In genomic region chrX:80223922-80224579, GRCh38 we compare ENCODE assay signal across 23 cellular contexts.
DNase-seq lines count a peak whose midpoint lies in the region; ATAC-seq, FAIRE-seq and TF ChIP-seq lines count a peak whose summit lies in the region.
"Had no signal": no experiment of that assay in that cellular context is flagged by ENCODE, and none has a peak within 500 bp of the region (broad histone marks: within the 10 kb centered on the region; RNA-seq: fewer than 3 reads in every experiment).

No MANE protein-coding gene starts in this region.

- H3K27me3 ChIP-seq in BE2C (no peaks in the 10 kb centered on the region), HL-60 (ENCODE audit: insufficient read depth, poor library complexity, severe bottlenecking) (no peaks in the 10 kb centered on the region), OCI-LY1 (ENCODE audit: insufficient read depth, low read length) (no peaks in the 10 kb centered on the region), HepG2 (ENCODE audit: control insufficient read depth in 1 of 2, insufficient read depth in 2 of 2, low read length in 2 of 2) (no peaks in the 10 kb centered on the region)
- H3K27me3 ChIP-seq: suprapubic skin had no signal

- H3K9me3 ChIP-seq in BE2C = no peaks in the 10 kb centered on the region
- no peaks in the 10 kb centered on the region for H3K9me3 ChIP-seq in OCI-LY1 (ENCODE audit: low read length)
- no peaks in the 10 kb centered on the region; the same call in 1 of the 2 replicates for H3K9me3 ChIP-seq in HepG2 (ENCODE audit: low read length)
- H3K9me3 ChIP-seq: suprapubic skin had no signal

- in situ Hi-C loops in HepG2 (cut with HindIII; ENCODE audit: extremely low pct_ligation_motif_present, low pct_unique_long_range_greater_than_20kb) = no loop called here

- DNase-seq in BE2C = peak; percentile 9
- DNase-seq in HL-60 (ENCODE audit: low read depth in 1 of 2, low spot score in 1 of 2) = peak; percentile 74 to 94
- peak; percentile 1 for DNase-seq in epithelial cell of esophagus (ENCODE audit: low read depth)
- no peak for DNase-seq in activated gamma-delta T cell treated with Interleukin-2 at 50 U/mL for 16 hours
- DNase-seq in HepG2 (ENCODE audit: low spot score) = no peak
- no peak for DNase-seq in hepatic stellate cell (ENCODE audit: low spot score)
- DNase-seq: activated CD4-positive, alpha-beta T cell treated with anti-CD3 and anti-CD28 coated beads, Interleukin-2, amount 10 ng/mL, durations not matched to agents 7 days and 5 days; activated naive CD4-positive, alpha-beta T cell treated with anti-CD3 and anti-CD28 coated beads, Interleukin-2, amount 10 ng/mL, durations not matched to agents 7 days and 5 days; cortex of kidney; GF-D8; immature natural killer cell; IMR-90; naive thymus-derived CD8-positive, alpha-beta T cell; NCI-H2171 treated with DMSO at 0.1 percent for 48 hours; NCI-H774; SHP77 treated with DMSO at 0.1 percent for 48 hours; small intestine had no signal

- no peaks in the 10 kb centered on the region for H3K9me2 ChIP-seq in OCI-LY1 (ENCODE audit: low read depth, low read length)

- no peak for TF ChIP-seq POLR2A in HepG2 (IDR thresholded peaks at IDR 0.05; ENCODE audit: insufficient read depth in 1 of 2, low read depth in 2 of 2, low read length in 2 of 2)

- no TSS peak for BruUV-seq in HepG2 (replicated peaks; lab: Mats Ljungman, UMichigan)

- H4K20me1 ChIP-seq in OCI-LY1 (ENCODE audit: insufficient read depth, low read length) (no peaks in the 10 kb centered on the region), HepG2 (ENCODE audit: insufficient read depth, low read length) (no peaks in the 10 kb centered on the region)

- no peak for TF ChIP-seq EP300 in HepG2 (IDR thresholded peaks at IDR 0.05; ENCODE audit: low read depth in 2 of 2, low read length in 2 of 2)
- no peak for TF ChIP-seq EP300 in HepG2 (CRISPR knock-in tag; IDR thresholded peaks at IDR 0.05; ENCODE audit: borderline replicate concordance)

- ATAC-seq in HepG2 (no peak), HG02623 (IDR thresholded peaks at IDR 0.05; ENCODE audit: unreplicated experiment) (no peak)
- ATAC-seq: esophagus mucosa; naive thymus-derived CD8-positive, alpha-beta T cell had no signal

- TF ChIP-seq CTCF in BE2C (IDR thresholded peaks at IDR 0.05; ENCODE audit: low read depth, low read length) = peak; percentile 44
- peak; percentile 3 for TF ChIP-seq CTCF in HL-60 (IDR thresholded peaks at IDR 0.05; ENCODE audit: insufficient read depth, low read length)
- TF ChIP-seq CTCF in OCI-LY1 (IDR thresholded peaks at IDR 0.05; ENCODE audit: low read length) = peak; percentile 15; the same call in 1 of the 2 replicates
- TF ChIP-seq CTCF in epithelial cell of esophagus (IDR thresholded peaks at IDR 0.05; ENCODE audit: insufficient read depth, low read depth, low read length, missing control alignments) = no peak
- TF ChIP-seq CTCF in HepG2 (CRISPR knock-in tag; IDR thresholded peaks at IDR 0.05) = no peak

- no peak for TF ChIP-seq RAD21 in HepG2 (CRISPR knock-in tag; IDR thresholded peaks at IDR 0.05)

- H3K4me3 ChIP-seq in BE2C (ENCODE audit: low read depth, low read length) = no peak overlapping the region
- H3K4me3 ChIP-seq in HL-60 (replicated peaks; ENCODE audit: insufficient read depth, low read length) = no peak overlapping the region
- H3K4me3 ChIP-seq in OCI-LY1 (ENCODE audit: low read depth, low read length, poor library complexity, severe bottlenecking) = no peak overlapping the region
- H3K4me3 ChIP-seq in epithelial cell of esophagus (ENCODE audit: low read length) = no peak overlapping the region
- H3K4me3 ChIP-seq in HepG2 (replicated peaks in 1 of 3; ENCODE audit: insufficient read depth in 1 of 3, low read depth in 2 of 3, low read length in 3 of 3) = no peak overlapping the region
- H3K4me3 ChIP-seq: lung, suprapubic skin had no signal

- H3K36me3 ChIP-seq in BE2C (no peaks in the 10 kb centered on the region), OCI-LY1 (ENCODE audit: insufficient read depth, low read length) (no peaks in the 10 kb centered on the region), HepG2 (replicated peaks in 1 of 2; ENCODE audit: control insufficient read depth in 1 of 2, insufficient read depth in 2 of 2, low read length in 2 of 2) (no peaks in the 10 kb centered on the region)
- H3K36me3 ChIP-seq: suprapubic skin had no signal

- H3K79me2 ChIP-seq in OCI-LY1 (ENCODE audit: insufficient read depth, low read length) (no peaks in the 10 kb centered on the region), HepG2 (ENCODE audit: insufficient read depth, low read length) (no peaks in the 10 kb centered on the region)

- H3K4me1 ChIP-seq in BE2C (no peaks in the 10 kb centered on the region), OCI-LY1 (ENCODE audit: insufficient read depth, low read length, severe bottlenecking) (no peaks in the 10 kb centered on the region), HepG2 (ENCODE audit: insufficient read depth, low read length) (no peaks in the 10 kb centered on the region)
- H3K4me1 ChIP-seq: suprapubic skin had no signal

- H3K27ac ChIP-seq in HL-60 (replicated peaks) (peak overlapping the region; percentile 64), OCI-LY1 (ENCODE audit: low read depth, low read length, poor library complexity, severe bottlenecking) (no peak overlapping the region), HepG2 (ENCODE audit: extremely low read length, insufficient read depth, low read length) (no peak overlapping the region)
- H3K27ac ChIP-seq: suprapubic skin had no signal

- H3K4me2 ChIP-seq in OCI-LY1 (ENCODE audit: low read length) (no peak overlapping the region), HepG2 (ENCODE audit: low read depth, low read length) (no peak overlapping the region)

- H3F3A ChIP-seq in OCI-LY1 (ENCODE audit: insufficient read depth, low read length) = no peaks in the 10 kb centered on the region

- POLR2A ChIA-PET in HepG2 (lab: Yijun Ruan, JAX) = no interaction called here

- no peak overlapping the region for H2AFZ ChIP-seq in OCI-LY1 (ENCODE audit: low read length)
- no peak overlapping the region for H2AFZ ChIP-seq in HepG2 (ENCODE audit: low read length)

- H3K9ac ChIP-seq in OCI-LY1 (ENCODE audit: low read length) = no peak overlapping the region
- no peak overlapping the region for H3K9ac ChIP-seq in HepG2 (ENCODE audit: insufficient read depth, low read depth, low read length)

- intact Hi-C loops in HepG2 (cut with micrococcal nuclease; ENCODE audit: unreplicated experiment) = no loop called here

- FAIRE-seq in HepG2 (lab: Jason Lieb, UNC) = no peak
- FAIRE-seq: GM12891, small intestine had no signal

- CTCF ChIA-PET in HepG2 (lab: Yijun Ruan, JAX; ENCODE audit: low intra/inter-chr PET ratio, low total read pairs) = no interaction called here

TF ChIP-seq in HepG2, 621 proteins besides CTCF, POLR2A, EP300 and RAD21:
- TF ChIP-seq SIN3A (IDR thresholded peaks at IDR 0.05; ENCODE audit: borderline replicate concordance, low read depth, low read length) (no peak), DMTF1 (CRISPR knock-in tag; IDR thresholded peaks at IDR 0.05) (no peak), HNRNPUL1 (IDR thresholded peaks at IDR 0.05; ENCODE audit: low read depth, low read length) (no peak), ZNF30 (CRISPR knock-in tag; IDR thresholded peaks at IDR 0.05) (no peak), ZSCAN30 (CRISPR knock-in tag; IDR thresholded peaks at IDR 0.05) (no peak), ARID2 (CRISPR knock-in tag; IDR thresholded peaks at IDR 0.05; ENCODE audit: borderline replicate concordance) (no peak), ZBTB2 (CRISPR knock-in tag; IDR thresholded peaks at IDR 0.05; ENCODE audit: low read depth) (no peak)

Comparison
In these comparisons a context has a peak if more than half of its experiments do, and no peak if none do; other contexts are left out.
1. DNase-seq: peak in BE2C (single experiment), HL-60 (2 of 2) and epithelial cell of esophagus (single experiment); none in activated gamma-delta T cell treated with Interleukin-2 at 50 U/mL for 16 hours (single experiment), HepG2 (single experiment) and hepatic stellate cell (single experiment).
2. CTCF ChIP-seq: peak in BE2C (single experiment), HL-60 (single experiment) and OCI-LY1 (single experiment); none in epithelial cell of esophagus (single experiment) and HepG2 (single experiment).